8 cellular contexts compared by ENCODE assay signal in genomic region chr16:69613283-69614154, GRCh38. TPM values are rescaled to one million over a fixed set of nuclear protein-coding genes. Genes with fewer than 3 reads are reported as not detected.
DNase-seq lines count a peak whose midpoint lies in the region; ATAC-seq, FAIRE-seq and TF ChIP-seq lines count a peak whose summit lies in the region.

No MANE protein-coding gene starts in this region.

- ATAC-seq in A549 = peak; percentile 78 to 84; a peak in 5 of 6 replicates
- ATAC-seq in GM19463 (IDR thresholded peaks at IDR 0.05; ENCODE audit: unreplicated experiment) = peak; percentile 73
- no peak for ATAC-seq in HG03565 (IDR thresholded peaks at IDR 0.05; ENCODE audit: unreplicated experiment)
- no peak for ATAC-seq in HG03097 (IDR thresholded peaks at IDR 0.05; ENCODE audit: low FRiP score, unreplicated experiment)

- no peak for TF ChIP-seq POLR2A in A549 (IDR thresholded peaks at IDR 0.05; ENCODE audit: low read length)

- no peak for FAIRE-seq in A549 (lab: Jason Lieb, UNC)

- no peak for TF ChIP-seq RAD21 in A549 (conservative IDR thresholded peaks at IDR 0.05 in 1 of 2, IDR thresholded peaks at IDR 0.05 in 1 of 2)

- no peaks in the 10 kb centered on the region for H3K36me3 ChIP-seq in WERI-Rb-1

- peak overlapping the region; percentile 40 for H3K4me2 ChIP-seq in A549

- POLR2A ChIA-PET in A549 (lab: Yijun Ruan, JAX) = no interaction called here
- POLR2A ChIA-PET in HEK293T (lab: Yijun Ruan, JAX) = no interaction called here

- DNase-seq in A549 (ENCODE audit: low read depth in 1 of 2, low spot score in 1 of 2) = peak in 1 of 2 experiments; percentile 54
- peak; percentile 10 for DNase-seq in WERI-Rb-1
- DNase-seq in iris pigment epithelial cell (ENCODE audit: low read depth) = peak; percentile 84
- no peak for DNase-seq in HEK293T (ENCODE audit: extremely low spot score)
- no peak for DNase-seq in NCI-H146 treated with DMSO at 0.1 percent for 48 hours (lab: John Stamatoyannopoulos, UW; ENCODE audit: unreplicated experiment)

- peaks cover 50% of the 10 kb centered on the region for H3K4me1 ChIP-seq in A549

- CTCF ChIA-PET in A549 (lab: Yijun Ruan, JAX) (interaction anchor here (1.0 to 1.7 kb wide), 5 partner anchors 11 to 218 kb away, joined by 3 read pairs; no protein-coding TSS in a partner anchor), HEK293T (lab: Yijun Ruan, JAX) (no interaction called here)

- no peaks in the 10 kb centered on the region for H3K9me3 ChIP-seq in A549
- H3K9me3 ChIP-seq in WERI-Rb-1 (ENCODE audit: severe bottlenecking) = no peaks in the 10 kb centered on the region

- no peak overlapping the region for H3K4me3 ChIP-seq in A549
- H3K4me3 ChIP-seq in WERI-Rb-1 (ENCODE audit: low read depth, low read length) = no peak overlapping the region

- whole genome bisulfite sequencing in A549 (ENCODE audit: missing lambda C conversion rate) = 33% methylated on average over 2 of the region's 2 CpGs

- no peak for TF ChIP-seq EP300 in A549 (IDR thresholded peaks at IDR 0.05)

- H3K27ac ChIP-seq in A549 (peak overlapping the region in 1 of 2 experiments; percentile 24; a peak in 2 of 6 replicates), WERI-Rb-1 (0 out of 2 replicates have a peak overlapping the region, but pooled peaks have one; percentile 3)

- H3K27me3 ChIP-seq in WERI-Rb-1 (ENCODE audit: insufficient read depth, low read depth, severe bottlenecking) = no peaks in the 10 kb centered on the region

- TF ChIP-seq CTCF in A549 (IDR thresholded peaks at IDR 0.05) (no peak), WERI-Rb-1 (IDR thresholded peaks at IDR 0.05; ENCODE audit: low read depth, low read length) (no peak)

TF ChIP-seq in A549, 52 proteins besides CTCF, POLR2A, EP300 and RAD21 (continues in another document):
- TF ChIP-seq REST (IDR thresholded peaks at IDR 0.05) (no peak), BCL3 (IDR thresholded peaks at IDR 0.05) (no peak), RFX5 (IDR thresholded peaks at IDR 0.05) (no peak), FOSB (CRISPR knock-in tag; IDR thresholded peaks at IDR 0.05) (no peak), FOXS1 (CRISPR knock-in tag; IDR thresholded peaks at IDR 0.05) (no peak), ZSCAN20 (CRISPR knock-in tag; IDR thresholded peaks at IDR 0.05) (no peak), ESRRA (IDR thresholded peaks at IDR 0.05; ENCODE audit: borderline replicate concordance, low read length) (no peak), GATA3 (IDR thresholded peaks at IDR 0.05; ENCODE audit: borderline replicate concordance) (no peak), SMC3 (IDR thresholded peaks at IDR 0.05) (no peak), E2F6 (IDR thresholded peaks at IDR 0.05; ENCODE audit: borderline replicate concordance, low read depth) (no peak)

TF ChIP-seq in HEK293T, 16 proteins besides CTCF, POLR2A, EP300 and RAD21:
- no peak for TF ChIP-seq SUZ12 (IDR thresholded peaks at IDR 0.05)
- TF ChIP-seq LEF1 (IDR thresholded peaks at IDR 0.05; ENCODE audit: borderline replicate concordance) = no peak
- TF ChIP-seq TARDBP (IDR thresholded peaks at IDR 0.05) = no peak
- TF ChIP-seq ARNT (IDR thresholded peaks at IDR 0.05) = no peak
- no peak for TF ChIP-seq ZNF384 (IDR thresholded peaks at IDR 0.05)
- no peak for TF ChIP-seq ELF4 (IDR thresholded peaks at IDR 0.05)
- TF ChIP-seq PKNOX1 (IDR thresholded peaks at IDR 0.05) = no peak
- TF ChIP-seq L3MBTL2 (conservative IDR thresholded peaks at IDR 0.05) = no peak

RNA-seq across cellular contexts. Expression of gene NFAT5, which starts 47.8 kb away (rescaled TPM):
- polyA plus RNA-seq in A549 (2011; rRNA removed) (45.1 and 48.3 TPM in 2 replicates), A549 (2017; fragmentation: RNase III; extraction: RNeasy Plus Mini Kit Qiagen cat#74134 plus additional on column Dnase treatment) (8.2 to 9.5 TPM (median 8.3 TPM) in 3 replicates)
- polyA plus RNA-seq in A549 (2012; cell fraction: cytosol; rRNA removed) = 3.1 and 4.9 TPM in 2 replicates
- 8.0 and 9.6 TPM in 2 replicates for polyA plus RNA-seq in A549 (2012; cell fraction: nucleus; rRNA removed)
- polyA minus RNA-seq in A549 (2011; rRNA and poly(A)+ RNA removed) = 75.4 and 86.1 TPM in 2 replicates

Comparison
In these comparisons a context has a peak if more than half of its experiments do, and no peak if none do; other contexts are left out.
1. ATAC-seq: peak in A549 (2 of 2) and GM19463 (single experiment); none in HG03565 (single experiment) and HG03097 (single experiment).
2. DNase-seq: peak in WERI-Rb-1 (single experiment) and iris pigment epithelial cell (single experiment); none in HEK293T (single experiment) and NCI-H146 treated with DMSO at 0.1 percent for 48 hours (single experiment).